In genomic region chr19:57947419-57948134, GRCh38 we compare ENCODE assay signal across 8 cellular contexts. TPM values are rescaled to one million over a fixed set of nuclear protein-coding genes. Genes with fewer than 3 reads are reported as not detected.
A peak's percentile ranks its signal among the peaks of the same experiment; 100 is the strongest.
DNase-seq lines count a peak whose midpoint lies in the region; ATAC-seq and TF ChIP-seq lines count a peak whose summit lies in the region.

TSS of gene ZNF256 (minus strand) at chr19:57947706. CDS start at chr19:57947474, 232 bp downstream.

- H3K27me3 Mint-ChIP-seq in H9 (ENCODE audit: low read depth), result peaks cover 4% of the 10 kb centered on the region; the same call in 1 of the 2 replicates
- H3K27me3 Mint-ChIP-seq in T-helper 2 cell treated with Interferon-gamma antibody and Interleukin-4, amounts not matched to agents 5 μg/mL and 100 μg/mL, for 36 hours (ENCODE audit: low read depth), result no peaks in the 10 kb centered on the region

- peaks cover 32% of the 10 kb centered on the region for H3K79me2 ChIP-seq in H9 (ENCODE audit: insufficient read depth, low read length)

- H4K20me1 ChIP-seq in H9 (ENCODE audit: control insufficient read depth, insufficient read depth, insufficient read length), result no peaks in the 10 kb centered on the region

- H3K4me1 ChIP-seq in H9 (ENCODE audit: insufficient read depth, low read length), result no peaks in the 10 kb centered on the region
- H3K4me1 ChIP-seq in ascending aorta, result no peaks in the 10 kb centered on the region
- peaks cover 7% of the 10 kb centered on the region for H3K4me1 ChIP-seq in right cardiac atrium (ENCODE audit: control insufficient read depth, insufficient read depth, low read length)
- H3K4me1 ChIP-seq in psoas muscle, result peaks cover 5% of the 10 kb centered on the region
- H3K4me1 ChIP-seq in urinary bladder (ENCODE audit: insufficient read depth), result no peaks in the 10 kb centered on the region

- H3K14ac ChIP-seq in H9 (ENCODE audit: insufficient read depth, low read length), result peak within 1 kb of the TSS; percentile 93

- no peak within 1 kb of the TSS for H4K91ac ChIP-seq in H9 (ENCODE audit: insufficient read length, low read depth, low read length)

- H3K36me3 ChIP-seq in ascending aorta (peaks cover 16 to 21% of the 10 kb centered on the region in 2 donors), psoas muscle (ENCODE audit: insufficient read depth in 1 of 2, low read depth in 1 of 2) (peaks cover 11 to 18% of the 10 kb centered on the region in 2 donors), urinary bladder (ENCODE audit: insufficient read depth) (no peaks in the 10 kb centered on the region)

- no CpG with 5 or more reads among the region's 54 CpGs for WGBS in H9 (ENCODE audit: extremely low coverage, insufficient read length, low lambda C conversion rate)
- WGBS in right cardiac atrium, result 6% methylated on average over 54 of the region's 54 CpGs
- WGBS in psoas muscle, 3 donors, result 5 to 7% (median 7%) methylated on average over 53 to 54 of the region's 54 CpGs
- WGBS in urinary bladder, result 6% methylated on average over 54 of the region's 54 CpGs

- H2AFZ ChIP-seq in H9 (ENCODE audit: low read length), result no peak within 1 kb of the TSS

- peak within 1 kb of the TSS; percentile 34 for H3K18ac ChIP-seq in H9 (ENCODE audit: insufficient read length, low read depth, low read length)

- H3K9me3 ChIP-seq in H9 (ENCODE audit: control insufficient read depth, low read depth, low read length) (peaks cover 4% of the 10 kb centered on the region), ascending aorta (peaks cover 39 to 54% of the 10 kb centered on the region in 2 donors), right cardiac atrium (ENCODE audit: control insufficient read depth, low read length) (peaks cover 7% of the 10 kb centered on the region), psoas muscle (peaks cover 62% of the 10 kb centered on the region)

- H3K4me3 Mint-ChIP-seq in H9, result peak within 1 kb of the TSS; percentile 93
- H3K4me3 Mint-ChIP-seq in T-helper 2 cell treated with Interferon-gamma antibody and Interleukin-4, amounts not matched to agents 5 μg/mL and 100 μg/mL, for 36 hours, result peak within 1 kb of the TSS; percentile 94

- H2BK5ac ChIP-seq in H9 (ENCODE audit: insufficient read length, low read length), result no peak within 1 kb of the TSS

- no peak within 1 kb of the TSS for H2AK5ac ChIP-seq in H9 (ENCODE audit: insufficient read length, low read length)

- H4K5ac ChIP-seq in H9 (ENCODE audit: insufficient read length, low read depth, low read length), result no peak within 1 kb of the TSS

- H4K8ac ChIP-seq in H9 (replicated peaks; ENCODE audit: insufficient read length, low read depth, low read length), result no peak within 1 kb of the TSS

- H3K36me3 Mint-ChIP-seq in H9 (ENCODE audit: insufficient read depth in 1 of 3, low read depth in 3 of 3), result peaks cover 21 to 41% (median 28%) of the 10 kb centered on the region in 3 experiments
- peaks cover 37% of the 10 kb centered on the region for H3K36me3 Mint-ChIP-seq in T-helper 2 cell treated with Interferon-gamma antibody and Interleukin-4, amounts not matched to agents 5 μg/mL and 100 μg/mL, for 36 hours (ENCODE audit: low read depth)

- no peak within 1 kb of the TSS for H3T11ph ChIP-seq in H9 (ENCODE audit: low read length)

- peak; percentile 83 for TF ChIP-seq CTCF in H9 (conservative IDR thresholded peaks at IDR 0.05)
- peak; percentile 33 to 47 (median 46) for TF ChIP-seq CTCF in ascending aorta (IDR thresholded peaks at IDR 0.05)
- peak; percentile 56 for TF ChIP-seq CTCF in psoas muscle (IDR thresholded peaks at IDR 0.05)

- ATAC-seq in right cardiac atrium (peak; percentile 99), psoas muscle (peak; percentile 99 to 100 (median 100))

- H2BK20ac ChIP-seq in H9 (ENCODE audit: low read depth, low read length, poor library complexity, severe bottlenecking), result no peak within 1 kb of the TSS

- H3K9ac ChIP-seq in H9 (ENCODE audit: extremely low read depth, insufficient read length, low read length), result peak within 1 kb of the TSS; percentile 70

- no peak within 1 kb of the TSS for H3K23ac ChIP-seq in H9 (ENCODE audit: insufficient read length, low read depth, low read length)

- no peak within 1 kb of the TSS for H2BK15ac ChIP-seq in H9 (ENCODE audit: low read depth, low read length)

- peak within 1 kb of the TSS; percentile 90 to 96 (median 92) for H3K27ac Mint-ChIP-seq in H9
- peak within 1 kb of the TSS; percentile 92 for H3K27ac Mint-ChIP-seq in T-helper 2 cell treated with Interferon-gamma antibody and Interleukin-4, amounts not matched to agents 5 μg/mL and 100 μg/mL, for 36 hours

- H3K4me3 ChIP-seq in ascending aorta, result peak within 1 kb of the TSS; percentile 58 to 82
- peak within 1 kb of the TSS; percentile 83 for H3K4me3 ChIP-seq in right cardiac atrium (ENCODE audit: low read length)
- peak within 1 kb of the TSS; percentile 97 for H3K4me3 ChIP-seq in psoas muscle
- peak within 1 kb of the TSS; percentile 86 for H3K4me3 ChIP-seq in urinary bladder (ENCODE audit: low read depth, low read length)

- H3K9me3 Mint-ChIP-seq in H9, result peaks cover 26 to 61% of the 10 kb centered on the region in 2 experiments
- H3K9me3 Mint-ChIP-seq in T-helper 2 cell treated with Interferon-gamma antibody and Interleukin-4, amounts not matched to agents 5 μg/mL and 100 μg/mL, for 36 hours, result peaks cover 51% of the 10 kb centered on the region

- DNase-seq in GF-D8 (lab: John Stamatoyannopoulos, UW) (peak; percentile 84), H9 (peak; percentile 98), NCI-H1092 (lab: John Stamatoyannopoulos, UW) (peak; percentile 93), ascending aorta (ENCODE audit: low spot score in 2 of 2) (peak; percentile 55 to 95), right cardiac atrium (peak; percentile 97 to 98 (median 98)), psoas muscle (peak; percentile 95 to 97)
- peak; percentile 85 for DNase-seq in T-helper 2 cell treated with Interferon-gamma antibody and Interleukin-4, amounts not matched to agents 5 μg/mL and 100 μg/mL, for 36 hours (ENCODE audit: low spot score)

- peaks cover 8% of the 10 kb centered on the region for H3K23me2 ChIP-seq in H9 (ENCODE audit: insufficient read length, low read depth, low read length, poor library complexity, severe bottlenecking)

- H2BK120ac ChIP-seq in H9 (ENCODE audit: low read depth, low read length, poor library complexity, severe bottlenecking), result no peak within 1 kb of the TSS

- no peak within 1 kb of the TSS for H3K56ac ChIP-seq in H9 (ENCODE audit: insufficient read length, low read depth, low read length)

- H3K27me3 ChIP-seq in H9 (ENCODE audit: insufficient read depth, low read length), result no peaks in the 10 kb centered on the region
- no peaks in the 10 kb centered on the region for H3K27me3 ChIP-seq in ascending aorta
- no peaks in the 10 kb centered on the region for H3K27me3 ChIP-seq in right cardiac atrium (ENCODE audit: control insufficient read depth, insufficient read depth)
- no peaks in the 10 kb centered on the region for H3K27me3 ChIP-seq in psoas muscle (ENCODE audit: insufficient read depth in 3 of 3, low read length in 2 of 3)

- no peak within 1 kb of the TSS for H3K4ac ChIP-seq in H9 (ENCODE audit: low read depth, low read length)

- no peak within 1 kb of the TSS for H2BK12ac ChIP-seq in H9 (ENCODE audit: insufficient read length, low read depth, low read length)

- intact Hi-C loops in ascending aorta (cut with DNase I) (loop anchor here (1.0 kb wide), 1 partner anchor 208 kb away; no protein-coding TSS in a partner anchor), right cardiac atrium (cut with DNase I) (no loop called here), psoas muscle (cut with DNase I) (no loop called here)

- peaks cover 12 to 15% of the 10 kb centered on the region in 2 experiments for H3K4me1 Mint-ChIP-seq in H9
- peaks cover 9% of the 10 kb centered on the region for H3K4me1 Mint-ChIP-seq in T-helper 2 cell treated with Interferon-gamma antibody and Interleukin-4, amounts not matched to agents 5 μg/mL and 100 μg/mL, for 36 hours (ENCODE audit: low read depth)

- peak within 1 kb of the TSS; percentile 92 for H3K4me2 ChIP-seq in H9 (ENCODE audit: insufficient read depth, insufficient read length, low read length)

- peaks cover 10% of the 10 kb centered on the region for H3K79me1 ChIP-seq in H9 (ENCODE audit: insufficient read depth, low read depth, low read length, poor library complexity, severe bottlenecking)

- H3K27ac ChIP-seq in H9 (ENCODE audit: insufficient read length, low read depth, low read length) (no peak within 1 kb of the TSS), ascending aorta (peak within 1 kb of the TSS; percentile 78 to 82), right cardiac atrium (ENCODE audit: low read length) (peak within 1 kb of the TSS; percentile 73), psoas muscle (peak within 1 kb of the TSS; percentile 87), urinary bladder (ENCODE audit: low read depth) (peak within 1 kb of the TSS; percentile 63)

RNA-seq across cellular contexts. Expression of gene ZNF256, which starts in this region (rescaled TPM):
- total RNA-seq in H9 (2021), result 11.9 and 12.3 TPM in 2 replicates
- total RNA-seq in ascending aorta, result 3.8 TPM
- total RNA-seq in right cardiac atrium, result 10 to 100 TPM; 10.0 to 13.9 (median 12.5) TPM
- polyA plus RNA-seq in right cardiac atrium, result 5.5 TPM
- total RNA-seq in psoas muscle, result 1 to 10 TPM; 1.6 to 3.7 (median 2.3) TPM
- polyA plus RNA-seq in psoas muscle, result 1 to 10 TPM; 1.9 to 2.5 (median 2.1) TPM
- total RNA-seq in urinary bladder, result 12.0 TPM
- 5.9 TPM for polyA plus RNA-seq in urinary bladder
